Comparison of ENCODE assay signal across 2 cellular contexts in the genomic region with DNA sequence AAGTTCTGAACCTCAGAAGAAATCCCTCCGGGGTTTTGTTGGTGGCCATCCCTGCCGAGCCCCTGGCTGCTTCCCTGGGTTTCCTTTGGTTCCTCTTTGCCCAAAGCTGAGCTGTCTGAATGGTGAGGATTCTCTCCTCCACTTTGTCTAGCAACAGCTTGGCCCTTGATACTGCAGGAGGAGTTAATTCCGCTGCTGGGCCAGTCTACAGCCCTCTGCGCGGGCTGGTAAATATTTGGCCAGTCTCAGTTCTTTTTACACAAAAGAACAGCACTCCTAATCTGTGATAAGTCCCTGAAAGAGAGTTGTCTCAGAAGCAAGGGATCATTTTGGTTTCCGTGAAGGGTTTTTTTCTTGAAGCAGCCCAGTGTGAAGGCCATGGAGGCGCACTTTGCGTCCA.
TF ChIP-seq lines count a peak whose summit lies in the region.

No MANE protein-coding gene starts in this region.

TF ChIP-seq in A549, 52 proteins besides CTCF, POLR2A, EP300 and RAD21:
- TF ChIP-seq ZFP36 (IDR thresholded peaks at IDR 0.05; ENCODE audit: borderline replicate concordance, partially characterized antibody) = no peak
- TF ChIP-seq, protein P1, sequence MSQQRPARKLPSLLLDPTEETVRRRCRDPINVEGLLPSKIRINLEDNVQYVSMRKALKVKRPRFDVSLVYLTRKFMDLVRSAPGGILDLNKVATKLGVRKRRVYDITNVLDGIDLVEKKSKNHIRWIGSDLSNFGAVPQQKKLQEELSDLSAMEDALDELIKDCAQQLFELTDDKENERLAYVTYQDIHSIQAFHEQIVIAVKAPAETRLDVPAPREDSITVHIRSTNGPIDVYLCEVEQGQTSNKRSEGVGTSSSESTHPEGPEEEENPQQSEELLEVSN (IDR thresholded peaks at IDR 0.05; ENCODE audit: borderline replicate concordance, low read depth) = no peak
- TF ChIP-seq JUNB (IDR thresholded peaks at IDR 0.05) = no peak
- TF ChIP-seq HDAC2 (IDR thresholded peaks at IDR 0.05) = no peak
- TF ChIP-seq TP53 (CRISPR knock-in tag; IDR thresholded peaks at IDR 0.05) = no peak
- no peak for TF ChIP-seq CHD2 (IDR thresholded peaks at IDR 0.05; ENCODE audit: low read length, partially characterized antibody)
- TF ChIP-seq, protein P2, sequence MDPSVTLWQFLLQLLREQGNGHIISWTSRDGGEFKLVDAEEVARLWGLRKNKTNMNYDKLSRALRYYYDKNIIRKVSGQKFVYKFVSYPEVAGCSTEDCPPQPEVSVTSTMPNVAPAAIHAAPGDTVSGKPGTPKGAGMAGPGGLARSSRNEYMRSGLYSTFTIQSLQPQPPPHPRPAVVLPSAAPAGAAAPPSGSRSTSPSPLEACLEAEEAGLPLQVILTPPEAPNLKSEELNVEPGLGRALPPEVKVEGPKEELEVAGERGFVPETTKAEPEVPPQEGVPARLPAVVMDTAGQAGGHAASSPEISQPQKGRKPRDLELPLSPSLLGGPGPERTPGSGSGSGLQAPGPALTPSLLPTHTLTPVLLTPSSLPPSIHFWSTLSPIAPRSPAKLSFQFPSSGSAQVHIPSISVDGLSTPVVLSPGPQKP (IDR thresholded peaks at IDR 0.05; ENCODE audit: low read depth, low read length) = no peak
- no peak for TF ChIP-seq FOSB (CRISPR knock-in tag; IDR thresholded peaks at IDR 0.05)
- no peak for TF ChIP-seq RNF2 (IDR thresholded peaks at IDR 0.05; ENCODE audit: borderline replicate concordance, low read depth)
- TF ChIP-seq ZC3H11A (IDR thresholded peaks at IDR 0.05) = no peak
- no peak for TF ChIP-seq ZSCAN20 (CRISPR knock-in tag; IDR thresholded peaks at IDR 0.05)
- TF ChIP-seq, protein P3, sequence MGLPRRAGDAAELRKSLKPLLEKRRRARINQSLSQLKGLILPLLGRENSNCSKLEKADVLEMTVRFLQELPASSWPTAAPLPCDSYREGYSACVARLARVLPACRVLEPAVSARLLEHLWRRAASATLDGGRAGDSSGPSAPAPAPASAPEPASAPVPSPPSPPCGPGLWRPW (IDR thresholded peaks at IDR 0.05) = no peak

TF ChIP-seq in IMR-90, 13 proteins besides CTCF, POLR2A, EP300 and RAD21:
- TF ChIP-seq NFE2L2 (IDR thresholded peaks at IDR 0.05; ENCODE audit: low read depth, low read length) (no peak), CEBPB (IDR thresholded peaks at IDR 0.05; ENCODE audit: low read depth, low read length) (no peak), BHLHE40 (IDR thresholded peaks at IDR 0.05; ENCODE audit: low read depth, low read length) (no peak), MXI1 (IDR thresholded peaks at IDR 0.05; ENCODE audit: borderline replicate concordance, low read depth, low read length) (no peak), MAFK (IDR thresholded peaks at IDR 0.05; ENCODE audit: low read depth, low read length) (no peak), SMC3 (IDR thresholded peaks at IDR 0.05; ENCODE audit: low read depth, low read length) (no peak), FOS (IDR thresholded peaks at IDR 0.05; ENCODE audit: low read depth, low read length) (no peak), CHD1 (IDR thresholded peaks at IDR 0.05; ENCODE audit: low read depth, low read length) (no peak), RCOR1 (IDR thresholded peaks at IDR 0.05; ENCODE audit: insufficient replicate concordance, low read length) (no peak), MAZ (IDR thresholded peaks at IDR 0.05; ENCODE audit: borderline replicate concordance, low read depth, low read length) (no peak), RFX5 (IDR thresholded peaks at IDR 0.05; ENCODE audit: low read depth, low read length) (no peak)
- TF ChIP-seq, protein P4, sequence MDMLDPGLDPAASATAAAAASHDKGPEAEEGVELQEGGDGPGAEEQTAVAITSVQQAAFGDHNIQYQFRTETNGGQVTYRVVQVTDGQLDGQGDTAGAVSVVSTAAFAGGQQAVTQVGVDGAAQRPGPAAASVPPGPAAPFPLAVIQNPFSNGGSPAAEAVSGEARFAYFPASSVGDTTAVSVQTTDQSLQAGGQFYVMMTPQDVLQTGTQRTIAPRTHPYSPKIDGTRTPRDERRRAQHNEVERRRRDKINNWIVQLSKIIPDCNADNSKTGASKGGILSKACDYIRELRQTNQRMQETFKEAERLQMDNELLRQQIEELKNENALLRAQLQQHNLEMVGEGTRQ (IDR thresholded peaks at IDR 0.05; ENCODE audit: low read depth, low read length) = no peak
- TF ChIP-seq, protein P2 (IDR thresholded peaks at IDR 0.05; ENCODE audit: borderline replicate concordance, low read depth, low read length) = no peak
